In genomic region chr21:44089001-44089911, GRCh38 we compare ENCODE assay signal across 9 cellular contexts. TPM values are rescaled to one million over a fixed set of nuclear protein-coding genes. Genes with fewer than 3 reads are reported as not detected.
A peak's percentile ranks its signal among the peaks of the same experiment; 100 is the strongest.
DNase-seq lines count a peak whose midpoint lies in the region; ATAC-seq, FAIRE-seq and TF ChIP-seq lines count a peak whose summit lies in the region.
"Had no signal": no experiment of that assay in that cellular context is flagged by ENCODE, and none has a peak within 500 bp of the region (broad histone marks: within the 10 kb centered on the region; RNA-seq: fewer than 3 reads in every experiment).

No MANE protein-coding gene starts in this region.

- H3K79me2 ChIP-seq in HepG2 (ENCODE audit: insufficient read depth, low read length), result no peaks in the 10 kb centered on the region

- TF ChIP-seq CTCF in liver (IDR thresholded peaks at IDR 0.05; ENCODE audit: low read depth, low read length, missing input control) (no peak), HepG2 (CRISPR knock-in tag; IDR thresholded peaks at IDR 0.05) (no peak)
- TF ChIP-seq CTCF in activated CD8-positive, alpha-beta T cell treated with anti-CD3 and anti-CD28 coated beads for 36 hours (IDR thresholded peaks at IDR 0.05), result no peak

- no peaks in the 10 kb centered on the region for H3K9me3 ChIP-seq in liver (ENCODE audit: control insufficient read depth in 4 of 4, low read length in 3 of 4)
- no peaks in the 10 kb centered on the region for H3K9me3 ChIP-seq in HepG2 (ENCODE audit: low read length)

- POLR2A ChIA-PET in HepG2 (lab: Yijun Ruan, JAX), result no interaction called here
- POLR2A ChIA-PET in activated CD8-positive, alpha-beta T cell treated with anti-CD3 and anti-CD28 coated beads for 36 hours (lab: Charles Lee), result interaction anchor here (0.8 to 2.7 kb wide), 3 partner anchors 76 to 562 kb away, joined by 3 to 6 read pairs (median 3); no protein-coding TSS in a partner anchor

- intact Hi-C loops in HepG2 (cut with micrococcal nuclease; ENCODE audit: unreplicated experiment), result no loop called here
- intact Hi-C loops in activated CD8-positive, alpha-beta T cell treated with anti-CD3 and anti-CD28 coated beads for 36 hours (cut with micrococcal nuclease), result no loop called here

- no peak overlapping the region for H3K9ac ChIP-seq in liver (ENCODE audit: low read depth in 1 of 2, low read length in 2 of 2)
- no peak overlapping the region for H3K9ac ChIP-seq in HepG2 (ENCODE audit: insufficient read depth, low read depth, low read length)

- peak overlapping the region; percentile 97 for H3K27ac Mint-ChIP-seq in activated CD8-positive, alpha-beta T cell treated with anti-CD3 and anti-CD28 coated beads for 36 hours

- BruUV-seq in HepG2 (replicated peaks; lab: Mats Ljungman, UMichigan), result no TSS peak

- peak overlapping the region; percentile 39 to 48 for H3K27ac ChIP-seq in liver (ENCODE audit: low read depth in 1 of 2, low read length in 2 of 2)
- H3K27ac ChIP-seq in HepG2 (ENCODE audit: extremely low read length, insufficient read depth, low read length), result no peak overlapping the region

- peaks cover 21 to 39% (median 23%) of the 10 kb centered on the region in 4 donors for H3K36me3 ChIP-seq in liver (ENCODE audit: control insufficient read depth in 4 of 4, insufficient read depth in 3 of 4, low read depth in 1 of 4, low read length in 3 of 4)
- peaks cover 18 to 57% of the 10 kb centered on the region in 2 experiments; a peak in 4 of 5 replicates for H3K36me3 ChIP-seq in HepG2 (replicated peaks in 1 of 2; ENCODE audit: control insufficient read depth in 1 of 2, insufficient read depth in 2 of 2, low read length in 2 of 2)

- no peaks in the 10 kb centered on the region for H3K9me3 Mint-ChIP-seq in activated CD8-positive, alpha-beta T cell treated with anti-CD3 and anti-CD28 coated beads for 36 hours

- H3K4me2 ChIP-seq in HepG2 (ENCODE audit: low read depth, low read length), result no peak overlapping the region

- FAIRE-seq in HepG2 (lab: Jason Lieb, UNC), result no peak
- no peak for FAIRE-seq in HTR-8/SVneo (lab: Jason Lieb, UNC)

- no peak overlapping the region for H3K4me3 ChIP-seq in liver (ENCODE audit: low read depth in 1 of 3, low read length in 3 of 3)
- H3K4me3 ChIP-seq in HepG2 (replicated peaks in 1 of 3; ENCODE audit: insufficient read depth in 1 of 3, low read depth in 2 of 3, low read length in 3 of 3), result no peak overlapping the region

- no peak for TF ChIP-seq POLR2A in HepG2 (IDR thresholded peaks at IDR 0.05; ENCODE audit: insufficient read depth in 1 of 2, low read depth in 2 of 2, low read length in 2 of 2)

- TF ChIP-seq EP300 in HepG2 (IDR thresholded peaks at IDR 0.05; ENCODE audit: low read depth in 2 of 2, low read length in 2 of 2) (no peak), HepG2 (CRISPR knock-in tag; IDR thresholded peaks at IDR 0.05; ENCODE audit: borderline replicate concordance) (no peak)

- H3K27me3 Mint-ChIP-seq in activated CD8-positive, alpha-beta T cell treated with anti-CD3 and anti-CD28 coated beads for 36 hours, result no peaks in the 10 kb centered on the region

- H4K20me1 ChIP-seq in HepG2 (ENCODE audit: insufficient read depth, low read length), result no peaks in the 10 kb centered on the region

- H2AFZ ChIP-seq in HepG2 (ENCODE audit: low read length), result no peak overlapping the region

- H3K4me3 Mint-ChIP-seq in activated CD8-positive, alpha-beta T cell treated with anti-CD3 and anti-CD28 coated beads for 36 hours, result peak overlapping the region; percentile 53

- in situ Hi-C loops in HepG2 (cut with HindIII; ENCODE audit: extremely low pct_ligation_motif_present, low pct_unique_long_range_greater_than_20kb), result no loop called here

- DNase-seq in HepG2 (ENCODE audit: low spot score), result no peak
- DNase-seq in activated CD8-positive, alpha-beta T cell treated with anti-CD3 and anti-CD28 coated beads for 36 hours, result peak; percentile 73
- DNase-seq in left lobe of liver (ENCODE audit: low spot score), result no peak
- DNase-seq in ureter (ENCODE audit: low spot score), result peak; percentile 39
- no peak for DNase-seq in effector CD8-positive, alpha-beta T cell (lab: John Stamatoyannopoulos, UW)
- no peak for DNase-seq in iPS-NIHi7 (ENCODE audit: extremely low spot score)
- DNase-seq in HTR-8/SVneo (ENCODE audit: insufficient read length, low spot score), result no peak
- DNase-seq: NCI-H2029 had no signal

- ATAC-seq in HepG2 (no peak), left lobe of liver (peak; percentile 74)
- peak; percentile 81 for ATAC-seq in activated CD8-positive, alpha-beta T cell treated with anti-CD3 and anti-CD28 coated beads for 36 hours

- peaks cover 77% of the 10 kb centered on the region for H3K36me3 Mint-ChIP-seq in activated CD8-positive, alpha-beta T cell treated with anti-CD3 and anti-CD28 coated beads for 36 hours (ENCODE audit: low read depth)

- no peak for TF ChIP-seq RAD21 in liver (IDR thresholded peaks at IDR 0.05)
- no peak for TF ChIP-seq RAD21 in HepG2 (CRISPR knock-in tag; IDR thresholded peaks at IDR 0.05)

- H3K4me1 Mint-ChIP-seq in activated CD8-positive, alpha-beta T cell treated with anti-CD3 and anti-CD28 coated beads for 36 hours (ENCODE audit: low read depth), result peaks cover 66% of the 10 kb centered on the region

- 71% methylated on average over 30 of the region's 30 CpGs for WGBS in liver
- WGBS in HepG2 (ENCODE audit: low lambda C conversion rate), result 94% methylated on average over 29 of the region's 30 CpGs

- H3K27me3 ChIP-seq in liver (ENCODE audit: control insufficient read depth in 4 of 4, insufficient read depth in 4 of 4, low read length in 3 of 4) (no peaks in the 10 kb centered on the region), HepG2 (ENCODE audit: control insufficient read depth in 1 of 2, insufficient read depth in 2 of 2, low read length in 2 of 2) (no peaks in the 10 kb centered on the region)

- CTCF ChIA-PET in HepG2 (lab: Yijun Ruan, JAX; ENCODE audit: low intra/inter-chr PET ratio, low total read pairs), result no interaction called here
- CTCF ChIA-PET in activated CD8-positive, alpha-beta T cell treated with anti-CD3 and anti-CD28 coated beads for 36 hours (lab: Charles Lee), result no interaction called here

- H3K4me1 ChIP-seq in liver (ENCODE audit: control insufficient read depth in 4 of 4, insufficient read depth in 4 of 4, low read length in 3 of 4) (peaks cover 1 to 29% (median 9%) of the 10 kb centered on the region in 4 donors), HepG2 (ENCODE audit: insufficient read depth, low read length) (no peaks in the 10 kb centered on the region)

RNA-seq across cellular contexts. Expression of gene PWP2, which starts 17.9 kb away (rescaled TPM):
- total RNA-seq in liver (1 to 10 TPM; 4.6 to 8.4 TPM), HepG2 (2016; rRNA removed; fragmentation: Illumina TruSeq; extraction: Trizol) (17.0 and 17.7 TPM in 2 replicates), left lobe of liver (4.8 TPM), ureter (8.3 TPM)
- polyA plus RNA-seq in liver (under 1 TPM; 0.66 to 0.85 TPM), HepG2 (2011; rRNA removed) (7.7 and 9.6 TPM in 2 replicates)
- total RNA-seq in HepG2 (2016; cell fraction: cytosol; rRNA removed; fragmentation: Illumina TruSeq; extraction: Trizol; ENCODE audit: low read depth), result 3.0 and 3.7 TPM in 2 replicates
- total RNA-seq in HepG2 (2016; cell fraction: insoluble cytoplasmic fraction; rRNA removed; fragmentation: Illumina TruSeq; extraction: Trizol), result 19.8 TPM in 2 replicates
- total RNA-seq in HepG2 (2016; cell fraction: membrane; rRNA removed; fragmentation: Illumina TruSeq; extraction: Trizol), result 4.1 and 5.3 TPM in 2 replicates
- total RNA-seq in HepG2 (2016; cell fraction: nucleus; rRNA removed; fragmentation: Illumina TruSeq; extraction: Trizol), result 10.7 and 12.9 TPM in 2 replicates
- polyA plus RNA-seq in HepG2 (2011; cell fraction: cytosol; rRNA removed), result 8.8 and 8.9 TPM in 2 replicates
- 16.7 and 17.7 TPM in 2 replicates for polyA plus RNA-seq in HepG2 (2011; cell fraction: nucleus; rRNA removed)
- polyA plus RNA-seq in HepG2 (2012), result 7.5 and 10.4 TPM in 2 replicates
- polyA plus RNA-seq in HepG2 (2016; cell fraction: cytosol; fragmentation: Illumina TruSeq; extraction: Trizol; ENCODE audit: low read depth), result 0.66 and 0.87 TPM in 2 replicates
- polyA plus RNA-seq in HepG2 (2016; cell fraction: insoluble cytoplasmic fraction; fragmentation: Illumina TruSeq; extraction: Trizol; ENCODE audit: low read depth), result 9.5 and 12.0 TPM in 2 replicates
- polyA plus RNA-seq in HepG2 (2016; cell fraction: membrane; fragmentation: Illumina TruSeq; extraction: Trizol; ENCODE audit: low read depth), result 0.99 and 1.2 TPM in 2 replicates
- polyA plus RNA-seq in HepG2 (2016; cell fraction: nucleus; fragmentation: Illumina TruSeq; extraction: Trizol; ENCODE audit: insufficient read depth, low read depth), result 13.3 and 15.6 TPM in 2 replicates
- polyA minus RNA-seq in HepG2 (2011; rRNA and poly(A)+ RNA removed; ENCODE audit: low replicate concordance), result 18.7 and 28.7 TPM in 2 replicates
- 6.6 and 6.7 TPM in 2 replicates for polyA minus RNA-seq in HepG2 (2011; cell fraction: cytosol; rRNA and poly(A)+ RNA removed)
- 12.1 and 13.9 TPM in 2 replicates for polyA minus RNA-seq in HepG2 (2011; cell fraction: nucleus; rRNA and poly(A)+ RNA removed)
- total RNA-seq in activated CD8-positive, alpha-beta T cell treated with anti-CD3 and anti-CD28 coated beads for 36 hours, result 10 to 100 TPM in 1 of 2 experiments, 1 to 10 TPM in 1; 9.3 to 10.1 TPM

RNA-seq across cellular contexts. Expression of gene GATD3, which starts 44.2 kb away (rescaled TPM):
- total RNA-seq in liver (10 to 100 TPM in 1 of 2 donors, 1 to 10 TPM in 1; 2.0 to 57.1 TPM), HepG2 (2016; rRNA removed; fragmentation: Illumina TruSeq; extraction: Trizol) (25.7 and 38.9 TPM in 2 replicates), left lobe of liver (41.2 TPM), ureter (9.2 TPM)
- polyA plus RNA-seq in liver (1 to 10 TPM; 3.0 to 6.4 TPM), HepG2 (2011; rRNA removed) (24.2 and 31.8 TPM in 2 replicates)
- 7.6 and 8.8 TPM in 2 replicates for total RNA-seq in HepG2 (2016; cell fraction: cytosol; rRNA removed; fragmentation: Illumina TruSeq; extraction: Trizol; ENCODE audit: low read depth)
- total RNA-seq in HepG2 (2016; cell fraction: insoluble cytoplasmic fraction; rRNA removed; fragmentation: Illumina TruSeq; extraction: Trizol), result 30.3 and 32.1 TPM in 2 replicates
- 11.3 and 13.7 TPM in 2 replicates for total RNA-seq in HepG2 (2016; cell fraction: membrane; rRNA removed; fragmentation: Illumina TruSeq; extraction: Trizol)
- 17.4 and 20.1 TPM in 2 replicates for total RNA-seq in HepG2 (2016; cell fraction: nucleus; rRNA removed; fragmentation: Illumina TruSeq; extraction: Trizol)
- 28.0 and 35.4 TPM in 2 replicates for polyA plus RNA-seq in HepG2 (2011; cell fraction: cytosol; rRNA removed)
- 115 and 120 TPM in 2 replicates for polyA plus RNA-seq in HepG2 (2011; cell fraction: nucleus; rRNA removed)
- polyA plus RNA-seq in HepG2 (2012), result 19.3 and 24.3 TPM in 2 replicates
- 8.7 TPM in 2 replicates for polyA plus RNA-seq in HepG2 (2016; cell fraction: cytosol; fragmentation: Illumina TruSeq; extraction: Trizol; ENCODE audit: low read depth)
- polyA plus RNA-seq in HepG2 (2016; cell fraction: insoluble cytoplasmic fraction; fragmentation: Illumina TruSeq; extraction: Trizol; ENCODE audit: low read depth), result 41.9 and 46.2 TPM in 2 replicates
- 12.9 and 13.2 TPM in 2 replicates for polyA plus RNA-seq in HepG2 (2016; cell fraction: membrane; fragmentation: Illumina TruSeq; extraction: Trizol; ENCODE audit: low read depth)
- 48.1 and 49.2 TPM in 2 replicates for polyA plus RNA-seq in HepG2 (2016; cell fraction: nucleus; fragmentation: Illumina TruSeq; extraction: Trizol; ENCODE audit: insufficient read depth, low read depth)
- polyA minus RNA-seq in HepG2 (2011; rRNA and poly(A)+ RNA removed; ENCODE audit: low replicate concordance), result 19.6 and 28.8 TPM in 2 replicates
- polyA minus RNA-seq in HepG2 (2011; cell fraction: cytosol; rRNA and poly(A)+ RNA removed), result 11.9 and 18.7 TPM in 2 replicates
- polyA minus RNA-seq in HepG2 (2011; cell fraction: nucleus; rRNA and poly(A)+ RNA removed), result 29.5 and 31.3 TPM in 2 replicates
- 10 to 100 TPM; 10.3 to 11.8 TPM for total RNA-seq in activated CD8-positive, alpha-beta T cell treated with anti-CD3 and anti-CD28 coated beads for 36 hours

Comparison
In these comparisons a context has a peak if more than half of its experiments do, and no peak if none do; other contexts are left out.
1. DNase-seq: peak in activated CD8-positive, alpha-beta T cell treated with anti-CD3 and anti-CD28 coated beads for 36 hours (single experiment) and ureter (single experiment); none in HepG2 (single experiment), left lobe of liver (single experiment), effector CD8-positive, alpha-beta T cell (single experiment), iPS-NIHi7 (single experiment) and HTR-8/SVneo (single experiment).